In the genomic region with DNA sequence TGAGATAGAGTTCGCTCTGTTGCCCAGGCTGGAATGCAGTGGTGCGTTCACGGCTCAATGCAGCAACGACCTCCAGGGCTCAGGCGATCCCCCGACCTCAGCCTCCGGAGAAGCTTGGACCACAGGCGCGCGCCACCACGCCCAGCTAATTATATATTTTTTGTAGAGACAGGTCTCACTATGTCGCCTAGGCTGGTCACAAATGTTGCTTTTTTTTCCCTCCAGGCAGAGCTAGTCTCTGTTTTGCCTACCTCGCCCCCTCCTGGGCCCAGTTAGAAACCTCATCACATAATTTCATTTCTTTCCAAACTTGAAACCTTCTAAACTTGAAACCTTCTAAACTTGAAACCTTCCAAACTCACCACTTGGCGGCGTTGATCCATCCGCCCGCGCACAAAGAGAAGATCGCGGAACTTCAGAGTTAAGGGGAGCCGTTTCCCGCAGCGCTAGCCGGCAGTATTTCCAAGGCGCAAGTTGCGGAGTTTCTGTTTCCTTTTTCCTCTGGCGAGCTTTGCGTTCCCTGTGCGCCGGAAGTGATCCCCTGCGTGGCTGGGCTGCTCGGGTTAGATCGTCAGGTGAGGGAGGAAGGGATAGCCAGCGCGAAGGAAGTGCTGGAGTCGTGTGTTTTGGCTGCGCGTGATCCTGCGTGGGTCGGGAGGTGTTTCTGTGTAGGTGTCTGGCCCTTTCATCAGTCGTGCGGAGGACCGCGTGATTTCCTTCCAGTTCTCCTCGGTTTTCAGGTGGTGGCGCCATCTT, we compare ENCODE assay signal across 1 cellular context.
TF ChIP-seq lines count a peak whose summit lies in the region.

Gene SSBP1, plus strand, starts transcription at position 523 of the 756 bp plus-strand sequence. CDS start 809 bp downstream, outside the sequence.

TF ChIP-seq in HEK293, 187 proteins besides CTCF, POLR2A, EP300 and RAD21 (continued from another document):
- no peak for TF ChIP-seq PBX3 (CRISPR knock-in tag; IDR thresholded peaks at IDR 0.05)
- no peak for TF ChIP-seq ZNF571 (tag by site-specific recombination; IDR thresholded peaks at IDR 0.05)
- peak; percentile 75; the same call in 1 of the 2 replicates for TF ChIP-seq ZNF624 (tag by site-specific recombination; IDR thresholded peaks at IDR 0.05)
- TF ChIP-seq, protein P1, sequence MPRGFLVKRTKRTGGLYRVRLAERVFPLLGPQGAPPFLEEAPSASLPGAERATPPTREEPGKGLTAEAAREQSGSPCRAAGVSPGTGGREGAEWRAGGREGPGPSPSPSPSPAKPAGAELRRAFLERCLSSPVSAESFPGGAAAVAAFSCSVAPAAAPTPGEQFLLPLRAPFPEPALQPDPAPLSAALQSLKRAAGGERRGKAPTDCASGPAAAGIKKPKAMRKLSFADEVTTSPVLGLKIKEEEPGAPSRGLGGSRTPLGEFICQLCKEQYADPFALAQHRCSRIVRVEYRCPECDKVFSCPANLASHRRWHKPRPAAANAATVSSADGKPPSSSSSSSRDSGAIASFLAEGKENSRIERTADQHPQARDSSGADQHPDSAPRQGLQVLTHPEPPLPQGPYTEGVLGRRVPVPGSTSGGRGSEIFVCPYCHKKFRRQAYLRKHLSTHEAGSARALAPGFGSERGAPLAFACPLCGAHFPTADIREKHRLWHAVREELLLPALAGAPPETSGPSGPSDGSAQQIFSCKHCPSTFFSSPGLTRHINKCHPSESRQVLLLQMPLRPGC (tag by site-specific recombination; IDR thresholded peaks at IDR 0.05) = peak; percentile 77
- TF ChIP-seq ZBTB48 (tag by site-specific recombination; IDR thresholded peaks at IDR 0.05) = peak; percentile 89
- peak; percentile 100 for TF ChIP-seq ZNF660 (tag by site-specific recombination; IDR thresholded peaks at IDR 0.05)
- TF ChIP-seq, protein P2, sequence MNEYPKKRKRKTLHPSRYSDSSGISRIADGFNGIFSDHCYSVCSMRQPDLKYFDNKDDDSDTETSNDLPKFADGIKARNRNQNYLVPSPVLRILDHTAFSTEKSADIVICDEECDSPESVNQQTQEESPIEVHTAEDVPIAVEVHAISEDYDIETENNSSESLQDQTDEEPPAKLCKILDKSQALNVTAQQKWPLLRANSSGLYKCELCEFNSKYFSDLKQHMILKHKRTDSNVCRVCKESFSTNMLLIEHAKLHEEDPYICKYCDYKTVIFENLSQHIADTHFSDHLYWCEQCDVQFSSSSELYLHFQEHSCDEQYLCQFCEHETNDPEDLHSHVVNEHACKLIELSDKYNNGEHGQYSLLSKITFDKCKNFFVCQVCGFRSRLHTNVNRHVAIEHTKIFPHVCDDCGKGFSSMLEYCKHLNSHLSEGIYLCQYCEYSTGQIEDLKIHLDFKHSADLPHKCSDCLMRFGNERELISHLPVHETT (tag by site-specific recombination; IDR thresholded peaks at IDR 0.05) = peak; percentile 98
- TF ChIP-seq, protein P3, sequence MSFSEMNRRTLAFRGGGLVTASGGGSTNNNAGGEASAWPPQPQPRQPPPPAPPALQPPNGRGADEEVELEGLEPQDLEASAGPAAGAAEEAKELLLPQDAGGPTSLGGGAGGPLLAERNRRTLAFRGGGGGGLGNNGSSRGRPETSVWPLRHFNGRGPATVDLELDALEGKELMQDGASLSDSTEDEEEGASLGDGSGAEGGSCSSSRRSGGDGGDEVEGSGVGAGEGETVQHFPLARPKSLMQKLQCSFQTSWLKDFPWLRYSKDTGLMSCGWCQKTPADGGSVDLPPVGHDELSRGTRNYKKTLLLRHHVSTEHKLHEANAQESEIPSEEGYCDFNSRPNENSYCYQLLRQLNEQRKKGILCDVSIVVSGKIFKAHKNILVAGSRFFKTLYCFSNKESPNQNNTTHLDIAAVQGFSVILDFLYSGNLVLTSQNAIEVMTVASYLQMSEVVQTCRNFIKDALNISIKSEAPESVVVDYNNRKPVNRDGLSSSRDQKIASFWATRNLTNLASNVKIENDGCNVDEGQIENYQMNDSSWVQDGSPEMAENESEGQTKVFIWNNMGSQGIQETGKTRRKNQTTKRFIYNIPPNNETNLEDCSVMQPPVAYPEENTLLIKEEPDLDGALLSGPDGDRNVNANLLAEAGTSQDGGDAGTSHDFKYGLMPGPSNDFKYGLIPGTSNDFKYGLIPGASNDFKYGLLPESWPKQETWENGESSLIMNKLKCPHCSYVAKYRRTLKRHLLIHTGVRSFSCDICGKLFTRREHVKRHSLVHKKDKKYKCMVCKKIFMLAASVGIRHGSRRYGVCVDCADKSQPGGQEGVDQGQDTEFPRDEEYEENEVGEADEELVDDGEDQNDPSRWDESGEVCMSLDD (tag by site-specific recombination; IDR thresholded peaks at IDR 0.05) = 0 out of 2 replicates have a peak, but pooled peaks have one; percentile 29
- TF ChIP-seq YY2 (tag by site-specific recombination; IDR thresholded peaks at IDR 0.05) = peak; percentile 83; the same call in 1 of the 2 replicates
- no peak for TF ChIP-seq ZNF48 (tag by site-specific recombination; IDR thresholded peaks at IDR 0.05)
- TF ChIP-seq ZNF670 (tag by site-specific recombination; IDR thresholded peaks at IDR 0.05; ENCODE audit: low read depth) = no peak
- no peak for TF ChIP-seq HOXA7 (CRISPR knock-in tag; IDR thresholded peaks at IDR 0.05; ENCODE audit: borderline replicate concordance)
- TF ChIP-seq ZXDB (tag by site-specific recombination; IDR thresholded peaks at IDR 0.05) = peak; percentile 94
